In the genomic region with DNA sequence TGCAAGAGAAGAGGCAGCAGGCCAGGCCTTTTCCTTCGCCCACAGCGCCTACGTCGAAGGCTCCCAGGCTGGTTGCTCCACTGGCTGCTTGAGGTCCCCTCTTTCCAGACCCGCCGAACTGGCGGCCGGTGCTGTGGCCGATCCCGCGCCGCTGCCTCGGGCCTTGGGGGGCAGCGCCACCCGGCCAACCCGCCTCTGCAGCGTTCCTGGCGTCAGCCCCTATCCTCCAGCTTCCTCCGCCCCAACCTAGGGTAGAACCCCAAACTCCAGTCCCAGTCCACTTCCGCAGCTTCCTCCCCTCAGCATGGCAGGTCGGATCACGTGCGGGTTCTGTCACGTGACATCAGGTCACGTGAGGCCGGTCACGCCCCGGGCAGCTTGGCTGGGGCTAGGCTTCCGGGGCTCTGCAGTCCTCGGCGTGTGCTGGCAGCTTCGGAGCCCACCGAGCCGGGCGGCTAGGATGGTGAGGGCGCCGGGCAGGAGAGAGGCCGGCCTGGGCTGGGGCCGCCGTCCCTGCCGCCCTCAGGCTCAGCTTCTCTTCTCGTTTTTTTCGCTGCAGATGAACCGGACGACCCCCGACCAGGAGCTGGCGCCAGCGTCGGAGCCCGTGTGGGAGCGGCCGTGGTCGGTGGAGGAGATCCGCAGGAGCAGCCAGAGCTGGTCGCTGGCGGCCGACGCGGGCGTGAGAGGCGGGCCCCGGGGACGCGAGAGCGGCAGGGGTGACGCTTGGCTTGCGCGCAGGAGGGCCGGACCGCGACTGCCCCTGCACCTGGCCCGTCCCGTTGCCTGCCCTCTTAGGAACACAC, we compare ENCODE assay signal across 8 cellular contexts. TPM values are rescaled to one million over a fixed set of nuclear protein-coding genes. Genes with fewer than 3 reads are reported as not detected.
DNase-seq lines count a peak whose midpoint lies in the region; ATAC-seq, FAIRE-seq and TF ChIP-seq lines count a peak whose summit lies in the region.
"Not testable (repeated sequence)": the region's sequence is repeated elsewhere in the genome, so short reads cannot be mapped to it uniquely, and the experiment has no call there.

WASHC2A (plus strand) TSS at position 409 of the 806 bp plus-strand sequence; CDS start at position 461, 52 bp downstream.

- ATAC-seq in A549 (peak; percentile 92 to 97), GM18870 (IDR thresholded peaks at IDR 0.05; ENCODE audit: unreplicated experiment) (peak; percentile 90), HG03097 (IDR thresholded peaks at IDR 0.05; ENCODE audit: low FRiP score, unreplicated experiment) (peak; percentile 87)

- not testable (repeated sequence) for TF ChIP-seq EP300 in A549 (IDR thresholded peaks at IDR 0.05)

- H3K9me3 ChIP-seq in A549, breast epithelium: not testable (repeated sequence)

- TF ChIP-seq CTCF in A549 (IDR thresholded peaks at IDR 0.05); WI38 (IDR thresholded peaks at IDR 0.05; ENCODE audit: low read depth, low read length); breast epithelium (IDR thresholded peaks at IDR 0.05): not testable (repeated sequence)

- not testable (repeated sequence) for H3K4me1 ChIP-seq in A549, breast epithelium

- H3K4me2 ChIP-seq in A549, result peak within 1 kb of the TSS; percentile 60; the same call in 2 of the 3 replicates

- not testable (repeated sequence) for FAIRE-seq in A549 (lab: Jason Lieb, UNC)

- H3K4me3 ChIP-seq in A549, result peak within 1 kb of the TSS; percentile 61
- H3K4me3 ChIP-seq in WI38 (ENCODE audit: low read depth, low read length), result peak within 1 kb of the TSS; percentile 65
- peak within 1 kb of the TSS; percentile 67 to 92 (median 78) for H3K4me3 ChIP-seq in breast epithelium
- peak within 1 kb of the TSS; percentile 56 to 83 (median 69) for H3K4me3 ChIP-seq in skin epidermis

- not testable (repeated sequence) for H3K27me3 ChIP-seq in breast epithelium

- intact Hi-C loops in breast epithelium (cut with DNase I; ENCODE audit: low total_unique reads), result not testable (repeated sequence)

- H3K36me3 ChIP-seq in breast epithelium, result not testable (repeated sequence)

- DNase-seq in A549 (ENCODE audit: low read depth in 1 of 2, low spot score in 1 of 2) (peak in 1 of 2 experiments; percentile 29), NCI-H2196 (lab: John Stamatoyannopoulos, UW; ENCODE audit: unreplicated experiment) (peak; percentile 66), breast epithelium (ENCODE audit: low spot score in 2 of 2) (peak; percentile 85 to 95), iPS-NIHi11 (ENCODE audit: low spot score) (peak; percentile 81)

- TF ChIP-seq RAD21 in A549 (conservative IDR thresholded peaks at IDR 0.05 in 1 of 2, IDR thresholded peaks at IDR 0.05 in 1 of 2), result not testable (repeated sequence)

- POLR2A ChIA-PET in A549 (lab: Yijun Ruan, JAX), result not testable (repeated sequence)

- WGBS in A549 (ENCODE audit: missing lambda C conversion rate), result no CpG with 5 or more reads among the region's 73 CpGs

- H3K27ac ChIP-seq in A549 (peak within 1 kb of the TSS; percentile 70 to 82), breast epithelium (peak within 1 kb of the TSS; percentile 65 to 75), skin epidermis (peak within 1 kb of the TSS in 19 of 21 experiments; percentile 51 to 90 (median 83))

- CTCF ChIA-PET in A549 (lab: Yijun Ruan, JAX), result not testable (repeated sequence)

- TF ChIP-seq POLR2A in A549 (IDR thresholded peaks at IDR 0.05; ENCODE audit: low read length), result peak; percentile 33; the same call in 1 of the 2 replicates
- TF ChIP-seq POLR2A in breast epithelium (IDR thresholded peaks at IDR 0.05), result not testable (repeated sequence)

TF ChIP-seq in A549, 52 proteins besides CTCF, POLR2A, EP300 and RAD21:
- TF ChIP-seq KDM5A (IDR thresholded peaks at IDR 0.05) (peak; percentile 81), MAX (IDR thresholded peaks at IDR 0.05) (peak; percentile 28; the same call in 1 of the 2 replicates), JUN (IDR thresholded peaks at IDR 0.05) (0 out of 5 replicates have a peak, but pooled peaks of 1 of the 2 experiments have one; percentile 16)
- TF ChIP-seq, protein P1, sequence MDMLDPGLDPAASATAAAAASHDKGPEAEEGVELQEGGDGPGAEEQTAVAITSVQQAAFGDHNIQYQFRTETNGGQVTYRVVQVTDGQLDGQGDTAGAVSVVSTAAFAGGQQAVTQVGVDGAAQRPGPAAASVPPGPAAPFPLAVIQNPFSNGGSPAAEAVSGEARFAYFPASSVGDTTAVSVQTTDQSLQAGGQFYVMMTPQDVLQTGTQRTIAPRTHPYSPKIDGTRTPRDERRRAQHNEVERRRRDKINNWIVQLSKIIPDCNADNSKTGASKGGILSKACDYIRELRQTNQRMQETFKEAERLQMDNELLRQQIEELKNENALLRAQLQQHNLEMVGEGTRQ (IDR thresholded peaks at IDR 0.05), result peak; percentile 95

RNA-seq across cellular contexts. Expression of gene WASHC2A, which starts in this region (rescaled TPM):
- polyA plus RNA-seq in A549 (2011; rRNA removed), result 15.8 and 18.0 TPM in 2 replicates
- polyA plus RNA-seq in A549 (2012; cell fraction: cytosol; rRNA removed), result 4.5 and 4.6 TPM in 2 replicates
- polyA plus RNA-seq in A549 (2012; cell fraction: nucleus; rRNA removed), result 6.7 and 8.2 TPM in 2 replicates
- 13.7 to 15.8 TPM (median 14.0 TPM) in 3 replicates for polyA plus RNA-seq in A549 (2017; fragmentation: RNase III; extraction: RNeasy Plus Mini Kit Qiagen cat#74134 plus additional on column Dnase treatment)
- polyA minus RNA-seq in A549 (2011; rRNA and poly(A)+ RNA removed), result 6.5 and 9.1 TPM in 2 replicates
- total RNA-seq in breast epithelium, result 10 to 100 TPM; 40.1 to 52.5 (median 41.3) TPM
